19 cellular contexts compared by ENCODE assay signal in genomic region chr10:12617205-12618175, GRCh38.
DNase-seq lines count a peak whose midpoint lies in the region; ATAC-seq, FAIRE-seq and TF ChIP-seq lines count a peak whose summit lies in the region.
"Had no signal": no experiment of that assay in that cellular context is flagged by ENCODE, and none has a peak within 500 bp of the region (broad histone marks: within the 10 kb centered on the region; RNA-seq: fewer than 3 reads in every experiment).

No MANE protein-coding gene starts in this region.

- no peak overlapping the region for H3K4me3 Mint-ChIP-seq in natural killer cell
- H3K4me3 Mint-ChIP-seq in CD8-positive, alpha-beta memory T cell = no peak overlapping the region
- H3K4me3 Mint-ChIP-seq: activated CD4-positive, alpha-beta T cell treated with anti-CD3 and anti-CD28 coated beads for 36 hours; activated naive CD4-positive, alpha-beta T cell treated with anti-CD3 and anti-CD28 coated beads, Interleukin-2, amount 50 U/mL, for 24 hours; CD4-positive, CD25-positive, alpha-beta regulatory T cell; natural killer cell treated with Interleukin-12 subunit alpha and Interleukin-12 subunit beta and Interleukin-15 and Interleukin-18, amount 100 ng/mL, for 72 hours; T-helper 2 cell treated with Interferon-gamma antibody and Interleukin-4, amounts not matched to agents 5 μg/mL and 100 μg/mL, for 36 hours had no signal

- H3K27me3 Mint-ChIP-seq in natural killer cell (ENCODE audit: low read depth in 2 of 2) = no peaks in the 10 kb centered on the region
- H3K27me3 Mint-ChIP-seq in CD8-positive, alpha-beta memory T cell = no peaks in the 10 kb centered on the region
- H3K27me3 Mint-ChIP-seq: activated CD4-positive, alpha-beta T cell treated with anti-CD3 and anti-CD28 coated beads for 36 hours; activated naive CD4-positive, alpha-beta T cell treated with anti-CD3 and anti-CD28 coated beads, Interleukin-2, amount 50 U/mL, for 24 hours; CD4-positive, CD25-positive, alpha-beta regulatory T cell; natural killer cell treated with Interleukin-12 subunit alpha and Interleukin-12 subunit beta and Interleukin-15 and Interleukin-18, amount 100 ng/mL, for 72 hours had no signal

- POLR2A ChIA-PET in PC-3 (lab: Charles Lee; ENCODE audit: unreplicated experiment) = no interaction called here
- POLR2A ChIA-PET in CD8-positive, alpha-beta memory T cell (lab: Charles Lee) = no interaction called here

- DNase-seq in NCI-H1092 treated with DMSO at 0.1 percent for 48 hours (lab: John Stamatoyannopoulos, UW) = peak; percentile 17
- DNase-seq in NCI-H1092 (lab: John Stamatoyannopoulos, UW) = no peak
- no peak for DNase-seq in GM12891 (ENCODE audit: insufficient read length, low spot score)
- peak; percentile 63 for DNase-seq in PC-3
- DNase-seq in medulla oblongata (ENCODE audit: extremely low spot score) = peak; percentile 32
- no peak for DNase-seq in natural killer cell
- DNase-seq in CD8-positive, alpha-beta memory T cell = no peak
- DNase-seq: activated CD4-positive, alpha-beta T cell treated with anti-CD3 and anti-CD28 coated beads for 36 hours; CD4-positive, CD25-positive, alpha-beta regulatory T cell; effector CD4-positive, alpha-beta T cell; NCI-H524; spleen; stimulated activated naive CD4-positive, alpha-beta T cell treated with Interleukin-2 at 50 U/mL for 16 hours had no signal

- H3K27ac ChIP-seq in PC-3 (ENCODE audit: low read length) = peak overlapping the region; percentile 43
- H3K27ac ChIP-seq in CD8-positive, alpha-beta memory T cell (ENCODE audit: low read depth, low read length) = no peak overlapping the region
- H3K27ac ChIP-seq: cardiac muscle cell, prostate gland, spleen had no signal

- peak; percentile 73 for ATAC-seq in PC-3
- no peak for ATAC-seq in natural killer cell
- no peak for ATAC-seq in GM21367 (IDR thresholded peaks at IDR 0.05; ENCODE audit: unreplicated experiment)
- ATAC-seq: activated CD4-positive, alpha-beta T cell treated with anti-CD3 and anti-CD28 coated beads for 36 hours; natural killer cell treated with Interleukin-12 subunit alpha and Interleukin-12 subunit beta and Interleukin-15 and Interleukin-18, amount 100 ng/mL, for 72 hours had no signal

- no TSS peak for BruUV-seq in PC-3 (replicated peaks; lab: Mats Ljungman, UMichigan)

- H3K27ac Mint-ChIP-seq in natural killer cell = no peak overlapping the region
- no peak overlapping the region for H3K27ac Mint-ChIP-seq in CD8-positive, alpha-beta memory T cell
- H3K27ac Mint-ChIP-seq: activated CD4-positive, alpha-beta T cell treated with anti-CD3 and anti-CD28 coated beads for 36 hours; activated naive CD4-positive, alpha-beta T cell treated with anti-CD3 and anti-CD28 coated beads, Interleukin-2, amount 50 U/mL, for 24 hours; CD4-positive, CD25-positive, alpha-beta regulatory T cell; natural killer cell treated with Interleukin-12 subunit alpha and Interleukin-12 subunit beta and Interleukin-15 and Interleukin-18, amount 100 ng/mL, for 72 hours; T-helper 2 cell treated with Interferon-gamma antibody and Interleukin-4, amounts not matched to agents 5 μg/mL and 100 μg/mL, for 36 hours had no signal

- no peak for TF ChIP-seq POLR2A in GM12891 (IDR thresholded peaks at IDR 0.05; ENCODE audit: low read depth, low read length)

- H3K27me3 ChIP-seq in PC-3 (ENCODE audit: low read length) = no peaks in the 10 kb centered on the region
- no peaks in the 10 kb centered on the region for H3K27me3 ChIP-seq in CD8-positive, alpha-beta memory T cell (ENCODE audit: insufficient read depth, low read length, poor library complexity, severe bottlenecking)
- H3K27me3 ChIP-seq: cardiac muscle cell, spleen had no signal

- H3K4me3 ChIP-seq in PC-3 (ENCODE audit: low read length) = no peak overlapping the region
- no peak overlapping the region for H3K4me3 ChIP-seq in CD8-positive, alpha-beta memory T cell (ENCODE audit: low read length)
- H3K4me3 ChIP-seq: cardiac muscle cell, prostate gland, spleen had no signal

- no peak overlapping the region for H2AFZ ChIP-seq in PC-3 (ENCODE audit: low read length)

- CTCF ChIA-PET in PC-3 (lab: Charles Lee) = no interaction called here
- CTCF ChIA-PET in CD8-positive, alpha-beta memory T cell (lab: Charles Lee) = no interaction called here

- no peaks in the 10 kb centered on the region for H3K9me3 ChIP-seq in PC-3 (ENCODE audit: low read length)
- no peaks in the 10 kb centered on the region for H3K9me3 ChIP-seq in CD8-positive, alpha-beta memory T cell (ENCODE audit: low read length)
- H3K9me3 ChIP-seq: prostate gland, spleen had no signal

- peak overlapping the region; percentile 65 for H3K4me2 ChIP-seq in PC-3 (ENCODE audit: low read length)

- H3K79me2 ChIP-seq in PC-3 (ENCODE audit: low read length) = no peaks in the 10 kb centered on the region

- peaks cover 13 to 16% of the 10 kb centered on the region in 2 donors for H3K4me1 Mint-ChIP-seq in natural killer cell
- peaks cover 0 to 4% (median 3%) of the 10 kb centered on the region in 3 donors for H3K4me1 Mint-ChIP-seq in CD8-positive, alpha-beta memory T cell

- no peak for TF ChIP-seq CTCF in PC-3 (conservative IDR thresholded peaks at IDR 0.05; ENCODE audit: low read depth, low read length)
- no peak for TF ChIP-seq CTCF in natural killer cell (IDR thresholded peaks at IDR 0.05)

- intact Hi-C loops in PC-3 (cut with micrococcal nuclease) (no loop called here), natural killer cell (cut with micrococcal nuclease) (no loop called here)

- H3K9ac ChIP-seq in PC-3 (ENCODE audit: low read length) = no peak overlapping the region

- H4K20me1 ChIP-seq in PC-3 (ENCODE audit: low read length) = no peaks in the 10 kb centered on the region

- FAIRE-seq in GM12891 (lab: Jason Lieb, UNC) = no peak

- H3K36me3 Mint-ChIP-seq in natural killer cell = no peaks in the 10 kb centered on the region
- peaks cover 0 to 8% (median under 1%) of the 10 kb centered on the region in 3 donors for H3K36me3 Mint-ChIP-seq in CD8-positive, alpha-beta memory T cell
- H3K36me3 Mint-ChIP-seq: natural killer cell treated with Interleukin-12 subunit alpha and Interleukin-12 subunit beta and Interleukin-15 and Interleukin-18, amount 100 ng/mL, for 72 hours had no signal

- no peaks in the 10 kb centered on the region for H3K9me2 ChIP-seq in PC-3 (replicated peaks; ENCODE audit: low read length)

- H3K9me3 Mint-ChIP-seq in natural killer cell = no peaks in the 10 kb centered on the region
- H3K9me3 Mint-ChIP-seq in CD8-positive, alpha-beta memory T cell = no peaks in the 10 kb centered on the region
- H3K9me3 Mint-ChIP-seq: activated naive CD4-positive, alpha-beta T cell treated with anti-CD3 and anti-CD28 coated beads, Interleukin-2, amount 50 U/mL, for 24 hours; CD4-positive, CD25-positive, alpha-beta regulatory T cell; natural killer cell treated with Interleukin-12 subunit alpha and Interleukin-12 subunit beta and Interleukin-15 and Interleukin-18, amount 100 ng/mL, for 72 hours; T-helper 2 cell treated with Interferon-gamma antibody and Interleukin-4, amounts not matched to agents 5 μg/mL and 100 μg/mL, for 36 hours had no signal

- H3F3A ChIP-seq in PC-3 (ENCODE audit: low read length, unreplicated experiment) = no peaks in the 10 kb centered on the region

- H3K36me3 ChIP-seq in PC-3 (ENCODE audit: low read depth, low read length) = no peaks in the 10 kb centered on the region
- H3K36me3 ChIP-seq in CD8-positive, alpha-beta memory T cell (ENCODE audit: insufficient read depth, low read length) = no peaks in the 10 kb centered on the region
- H3K36me3 ChIP-seq: cardiac muscle cell, prostate gland, spleen had no signal

- peaks cover 10% of the 10 kb centered on the region for H3K4me1 ChIP-seq in PC-3 (ENCODE audit: insufficient read depth, low read length)
- H3K4me1 ChIP-seq in CD8-positive, alpha-beta memory T cell (ENCODE audit: insufficient read depth, low read length) = no peaks in the 10 kb centered on the region
- H3K4me1 ChIP-seq: prostate gland had no signal

TF ChIP-seq in GM12891, 5 proteins besides CTCF, POLR2A, EP300 and RAD21:
- TF ChIP-seq POLR2AphosphoS5 (IDR thresholded peaks at IDR 0.05; ENCODE audit: low read depth, low read length) = no peak
- peak; percentile 70 for TF ChIP-seq SPI1 (IDR thresholded peaks at IDR 0.05; ENCODE audit: low read depth, low read length)

Comparison
In these comparisons a context has a peak if more than half of its experiments do, and no peak if none do; other contexts are left out.
1. DNase-seq: peak in NCI-H1092 treated with DMSO at 0.1 percent for 48 hours (single experiment), PC-3 (single experiment) and medulla oblongata (single experiment); none in NCI-H1092 (single experiment), GM12891 (single experiment), natural killer cell (single experiment) and CD8-positive, alpha-beta memory T cell (0 of 5).